8 cellular contexts compared by ENCODE assay signal in the genomic region with DNA sequence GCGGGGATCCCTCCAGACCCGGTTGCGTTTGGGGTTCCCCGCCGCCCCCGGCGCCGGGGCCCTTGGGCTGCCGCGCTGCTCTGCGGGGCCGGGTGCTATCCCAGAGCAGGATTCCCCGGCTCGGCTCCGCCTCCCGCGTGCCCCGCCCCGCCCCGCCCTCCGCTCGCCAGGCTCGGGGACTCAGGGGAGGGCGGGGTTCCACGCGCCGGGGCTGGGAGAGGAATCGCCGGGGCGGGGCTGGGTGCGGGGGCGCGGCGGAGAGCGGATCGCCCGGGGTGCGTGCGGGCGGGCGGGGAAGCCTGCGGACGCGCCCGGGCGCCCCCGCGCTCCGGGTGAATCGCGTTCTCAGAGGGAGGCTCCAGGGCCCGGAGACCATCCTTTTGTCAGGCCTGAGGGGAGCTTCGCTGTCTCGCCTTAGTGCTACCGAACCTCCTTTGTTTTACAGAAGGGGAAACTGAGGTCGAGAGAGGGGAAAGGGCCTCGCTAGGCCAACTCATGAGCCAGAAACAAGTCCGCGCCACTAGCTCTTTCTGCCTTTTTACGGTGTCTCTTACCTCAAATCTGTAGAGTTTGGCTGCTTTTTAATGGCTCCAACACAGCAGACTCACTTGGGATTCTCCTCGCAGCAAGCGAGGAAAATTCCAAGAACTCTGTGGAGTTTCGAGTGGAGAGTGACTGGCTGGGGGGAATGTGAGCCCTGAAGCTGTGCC. TPM values are rescaled to one million over a fixed set of nuclear protein-coding genes. Genes with fewer than 3 reads are reported as not detected.
DNase-seq lines count a peak whose midpoint lies in the region; ATAC-seq and TF ChIP-seq lines count a peak whose summit lies in the region.

A gene (minus strand): TSS at position 82 of the 710 bp plus-strand sequence. CDS start 260 bp downstream, outside the sequence.

- intact Hi-C loops in Panc1 (cut with micrococcal nuclease; ENCODE audit: unreplicated experiment): no loop called here
- intact Hi-C loops in activated T-helper 2 cell treated with anti-CD3 and anti-CD28 coated beads, Interferon-gamma antibody, Interleukin-2, Interleukin-4, amounts not matched to agents 10 μg/mL and 5 μg/mL and 100 μg/mL, durations not matched to agents 14 hours and 24 hours and 36 hours (cut with micrococcal nuclease): loop anchor here (5.0 to 10.0 kb wide), 3 partner anchors 184 to 868 kb away; no protein-coding TSS in a partner anchor

- no peaks in the 10 kb centered on the region for H3K36me3 ChIP-seq in Panc1 (ENCODE audit: control insufficient read depth, insufficient read depth, low read length)

- H3K4me1 ChIP-seq in Panc1 (ENCODE audit: control insufficient read depth, insufficient read depth, low read length): peaks cover 6% of the 10 kb centered on the region

- peak within 1 kb of the TSS; percentile 44; the same call in 1 of the 2 replicates for H3K27ac ChIP-seq in Panc1 (ENCODE audit: low read length)

- POLR2A ChIA-PET in Panc1 (lab: Charles Lee): no interaction called here

- DNase-seq in NCI-H2196 (lab: John Stamatoyannopoulos, UW; ENCODE audit: unreplicated experiment): peak; percentile 45
- no peak for DNase-seq in NCI-H2196 treated with DMSO at 0.1 percent for 48 hours (lab: John Stamatoyannopoulos, UW; ENCODE audit: unreplicated experiment)
- DNase-seq in Panc1 (ENCODE audit: low read depth, low spot score): no peak
- peak; percentile 66 for DNase-seq in activated T-helper 2 cell treated with anti-CD3 and anti-CD28 coated beads, Interferon-gamma antibody, Interleukin-2, Interleukin-4, amounts not matched to agents 10 μg/mL and 5 μg/mL and 100 μg/mL, durations not matched to agents 14 hours and 24 hours and 36 hours (ENCODE audit: low spot score)
- DNase-seq in fibroblast of the aortic adventitia (ENCODE audit: low read depth): peak; percentile 57
- DNase-seq in stimulated activated naive CD4-positive, alpha-beta T cell (lab: John Stamatoyannopoulos, UW): peak; percentile 12 to 75 (median 52)

- no peaks in the 10 kb centered on the region for H3K36me3 Mint-ChIP-seq in activated T-helper 2 cell treated with anti-CD3 and anti-CD28 coated beads, Interferon-gamma antibody, Interleukin-2, Interleukin-4, amounts not matched to agents 10 μg/mL and 5 μg/mL and 100 μg/mL, durations not matched to agents 14 hours and 24 hours and 36 hours (ENCODE audit: low read depth)
- no peaks in the 10 kb centered on the region for H3K36me3 Mint-ChIP-seq in nephron (ENCODE audit: low read depth)

- H3K27me3 Mint-ChIP-seq in activated T-helper 2 cell treated with anti-CD3 and anti-CD28 coated beads, Interferon-gamma antibody, Interleukin-2, Interleukin-4, amounts not matched to agents 10 μg/mL and 5 μg/mL and 100 μg/mL, durations not matched to agents 14 hours and 24 hours and 36 hours (ENCODE audit: low read depth): peaks cover 77% of the 10 kb centered on the region
- peaks cover 75% of the 10 kb centered on the region for H3K27me3 Mint-ChIP-seq in nephron (ENCODE audit: low read depth)

- CTCF ChIA-PET in Panc1 (lab: Charles Lee): no interaction called here

- TF ChIP-seq CTCF in Panc1 (IDR thresholded peaks at IDR 0.05) (no peak), fibroblast of the aortic adventitia (IDR thresholded peaks at IDR 0.05; ENCODE audit: insufficient read depth, low read length) (no peak), nephron (IDR thresholded peaks at IDR 0.05; ENCODE audit: unreplicated experiment in 3 of 3) (no peak)

- peak within 1 kb of the TSS; percentile 52 to 64 for H3K4me3 ChIP-seq in Panc1 (ENCODE audit: low read depth in 2 of 2, low read length in 2 of 2)
- peak within 1 kb of the TSS; percentile 81 for H3K4me3 ChIP-seq in fibroblast of the aortic adventitia (ENCODE audit: low read depth, low read length)

- H3K9me3 Mint-ChIP-seq in activated T-helper 2 cell treated with anti-CD3 and anti-CD28 coated beads, Interferon-gamma antibody, Interleukin-2, Interleukin-4, amounts not matched to agents 10 μg/mL and 5 μg/mL and 100 μg/mL, durations not matched to agents 14 hours and 24 hours and 36 hours: no peaks in the 10 kb centered on the region
- no peaks in the 10 kb centered on the region for H3K9me3 Mint-ChIP-seq in nephron

- ATAC-seq in HG03045 (IDR thresholded peaks at IDR 0.05; ENCODE audit: unreplicated experiment) (peak; percentile 70), Panc1 (peak; percentile 89)

- BruUV-seq in Panc1 (replicated peaks; lab: Mats Ljungman, UMichigan): no TSS peak

- H3K4me1 Mint-ChIP-seq in activated T-helper 2 cell treated with anti-CD3 and anti-CD28 coated beads, Interferon-gamma antibody, Interleukin-2, Interleukin-4, amounts not matched to agents 10 μg/mL and 5 μg/mL and 100 μg/mL, durations not matched to agents 14 hours and 24 hours and 36 hours (ENCODE audit: low read depth): peaks cover 14% of the 10 kb centered on the region
- peaks cover 30% of the 10 kb centered on the region for H3K4me1 Mint-ChIP-seq in nephron

- in situ Hi-C loops in Panc1 (cut with HindIII; ENCODE audit: low pct_unique_long_range_greater_than_20kb, low sequenced_read_pairs): no loop called here

- no peaks in the 10 kb centered on the region for H3K9me3 ChIP-seq in Panc1 (ENCODE audit: control insufficient read depth, insufficient read depth, low read depth, low read length)

- H3K27ac Mint-ChIP-seq in activated T-helper 2 cell treated with anti-CD3 and anti-CD28 coated beads, Interferon-gamma antibody, Interleukin-2, Interleukin-4, amounts not matched to agents 10 μg/mL and 5 μg/mL and 100 μg/mL, durations not matched to agents 14 hours and 24 hours and 36 hours: no peak within 1 kb of the TSS
- H3K27ac Mint-ChIP-seq in nephron: peak within 1 kb of the TSS; percentile 52 to 96 (median 76)

- no peaks in the 10 kb centered on the region; the same call in none of the 2 replicates for H3K27me3 ChIP-seq in Panc1 (ENCODE audit: control insufficient read depth, insufficient read depth, low read length)

- H3K4me3 Mint-ChIP-seq in activated T-helper 2 cell treated with anti-CD3 and anti-CD28 coated beads, Interferon-gamma antibody, Interleukin-2, Interleukin-4, amounts not matched to agents 10 μg/mL and 5 μg/mL and 100 μg/mL, durations not matched to agents 14 hours and 24 hours and 36 hours (ENCODE audit: low read depth): peak within 1 kb of the TSS; percentile 44
- H3K4me3 Mint-ChIP-seq in nephron: peak within 1 kb of the TSS; percentile 83 to 96 (median 95)

RNA-seq across cellular contexts. Expression of the gene that starts here (rescaled TPM):
- total RNA-seq in Panc1 (2021; ENCODE audit: unreplicated experiment) (7.3 TPM), fibroblast of the aortic adventitia (ENCODE audit: low replicate concordance) (4.5 and 19.3 TPM in 2 replicates)
- 2.7 TPM for polyA plus RNA-seq in Panc1 (2012; ENCODE audit: insufficient read length)
- total RNA-seq in activated T-helper 2 cell treated with anti-CD3 and anti-CD28 coated beads, Interferon-gamma antibody, Interleukin-2, Interleukin-4, amounts not matched to agents 10 μg/mL and 5 μg/mL and 100 μg/mL, durations not matched to agents 14 hours and 24 hours and 36 hours: 1.7 and 1.9 TPM in 2 replicates

Comparison
In these comparisons a context has a peak if more than half of its experiments do, and no peak if none do; other contexts are left out.
1. DNase-seq: peak in NCI-H2196 (single experiment), activated T-helper 2 cell treated with anti-CD3 and anti-CD28 coated beads, Interferon-gamma antibody, Interleukin-2, Interleukin-4, amounts not matched to agents 10 μg/mL and 5 μg/mL and 100 μg/mL, durations not matched to agents 14 hours and 24 hours and 36 hours (single experiment), fibroblast of the aortic adventitia (single experiment) and stimulated activated naive CD4-positive, alpha-beta T cell (6 of 6); none in NCI-H2196 treated with DMSO at 0.1 percent for 48 hours (single experiment) and Panc1 (single experiment).